ENCODE assay signal across 1 cellular context in genomic region chr22:38422615-38423511, GRCh38.
TF ChIP-seq lines count a peak whose summit lies in the region.

No MANE protein-coding gene starts in this region.

TF ChIP-seq in HepG2, 621 proteins besides CTCF, POLR2A, EP300 and RAD21 (continues in another document):
- TF ChIP-seq, protein P1, sequence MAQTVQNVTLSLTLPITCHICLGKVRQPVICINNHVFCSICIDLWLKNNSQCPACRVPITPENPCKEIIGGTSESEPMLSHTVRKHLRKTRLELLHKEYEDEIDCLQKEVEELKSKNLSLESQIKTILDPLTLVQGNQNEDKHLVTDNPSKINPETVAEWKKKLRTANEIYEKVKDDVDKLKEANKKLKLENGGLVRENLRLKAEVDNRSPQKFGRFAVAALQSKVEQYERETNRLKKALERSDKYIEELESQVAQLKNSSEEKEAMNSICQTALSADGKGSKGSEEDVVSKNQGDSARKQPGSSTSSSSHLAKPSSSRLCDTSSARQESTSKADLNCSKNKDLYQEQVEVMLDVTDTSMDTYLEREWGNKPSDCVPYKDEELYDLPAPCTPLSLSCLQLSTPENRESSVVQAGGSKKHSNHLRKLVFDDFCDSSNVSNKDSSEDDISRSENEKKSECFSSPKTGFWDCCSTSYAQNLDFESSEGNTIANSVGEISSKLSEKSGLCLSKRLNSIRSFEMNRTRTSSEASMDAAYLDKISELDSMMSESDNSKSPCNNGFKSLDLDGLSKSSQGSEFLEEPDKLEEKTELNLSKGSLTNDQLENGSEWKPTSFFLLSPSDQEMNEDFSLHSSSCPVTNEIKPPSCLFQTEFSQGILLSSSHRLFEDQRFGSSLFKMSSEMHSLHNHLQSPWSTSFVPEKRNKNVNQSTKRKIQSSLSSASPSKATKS (CRISPR knock-in tag; IDR thresholded peaks at IDR 0.05) = no peak
- no peak for TF ChIP-seq ZNF781 (CRISPR knock-in tag; IDR thresholded peaks at IDR 0.05; ENCODE audit: borderline replicate concordance, not compliant biosample characterization)
- no peak for TF ChIP-seq SOX5 (CRISPR knock-in tag; IDR thresholded peaks at IDR 0.05; ENCODE audit: borderline replicate concordance)
- TF ChIP-seq ZFP36 (IDR thresholded peaks at IDR 0.05; ENCODE audit: borderline replicate concordance, low read depth, low read length, partially characterized antibody) = no peak
- TF ChIP-seq, protein P2, sequence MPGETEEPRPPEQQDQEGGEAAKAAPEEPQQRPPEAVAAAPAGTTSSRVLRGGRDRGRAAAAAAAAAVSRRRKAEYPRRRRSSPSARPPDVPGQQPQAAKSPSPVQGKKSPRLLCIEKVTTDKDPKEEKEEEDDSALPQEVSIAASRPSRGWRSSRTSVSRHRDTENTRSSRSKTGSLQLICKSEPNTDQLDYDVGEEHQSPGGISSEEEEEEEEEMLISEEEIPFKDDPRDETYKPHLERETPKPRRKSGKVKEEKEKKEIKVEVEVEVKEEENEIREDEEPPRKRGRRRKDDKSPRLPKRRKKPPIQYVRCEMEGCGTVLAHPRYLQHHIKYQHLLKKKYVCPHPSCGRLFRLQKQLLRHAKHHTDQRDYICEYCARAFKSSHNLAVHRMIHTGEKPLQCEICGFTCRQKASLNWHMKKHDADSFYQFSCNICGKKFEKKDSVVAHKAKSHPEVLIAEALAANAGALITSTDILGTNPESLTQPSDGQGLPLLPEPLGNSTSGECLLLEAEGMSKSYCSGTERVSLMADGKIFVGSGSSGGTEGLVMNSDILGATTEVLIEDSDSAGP (CRISPR knock-in tag; IDR thresholded peaks at IDR 0.05; ENCODE audit: borderline replicate concordance) = peak; percentile 42; the same call in 1 of the 2 replicates
- no peak for TF ChIP-seq ARHGAP35 (CRISPR knock-in tag; IDR thresholded peaks at IDR 0.05; ENCODE audit: borderline replicate concordance)
- TF ChIP-seq YEATS4 (CRISPR knock-in tag; IDR thresholded peaks at IDR 0.05; ENCODE audit: borderline replicate concordance) = 0 out of 2 replicates have a peak, but pooled peaks have one; percentile 14
- TF ChIP-seq, protein P3, sequence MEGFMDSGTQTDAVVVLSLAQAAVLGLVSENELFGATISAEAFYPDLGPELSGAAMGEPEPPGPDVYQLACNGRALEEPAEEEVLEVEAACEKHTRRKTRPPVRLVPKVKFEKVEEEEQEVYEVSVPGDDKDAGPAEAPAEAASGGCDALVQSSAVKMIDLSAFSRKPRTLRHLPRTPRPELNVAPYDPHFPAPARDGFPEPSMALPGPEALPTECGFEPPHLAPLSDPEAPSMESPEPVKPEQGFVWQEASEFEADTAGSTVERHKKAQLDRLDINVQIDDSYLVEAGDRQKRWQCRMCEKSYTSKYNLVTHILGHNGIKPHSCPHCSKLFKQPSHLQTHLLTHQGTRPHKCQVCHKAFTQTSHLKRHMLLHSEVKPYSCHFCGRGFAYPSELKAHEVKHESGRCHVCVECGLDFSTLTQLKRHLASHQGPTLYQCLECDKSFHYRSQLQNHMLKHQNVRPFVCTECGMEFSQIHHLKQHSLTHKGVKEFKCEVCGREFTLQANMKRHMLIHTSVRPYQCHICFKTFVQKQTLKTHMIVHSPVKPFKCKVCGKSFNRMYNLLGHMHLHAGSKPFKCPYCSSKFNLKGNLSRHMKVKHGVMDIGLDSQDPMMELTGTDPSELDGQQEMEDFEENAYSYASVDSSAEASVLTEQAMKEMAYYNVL (CRISPR knock-in tag; IDR thresholded peaks at IDR 0.05; ENCODE audit: borderline replicate concordance) = 0 out of 2 replicates have a peak, but pooled peaks have one; percentile 40
- peak; percentile 51; the same call in 1 of the 2 replicates for TF ChIP-seq ZFX (CRISPR knock-in tag; IDR thresholded peaks at IDR 0.05; ENCODE audit: low read depth)
- no peak for TF ChIP-seq ZNF674 (CRISPR knock-in tag; IDR thresholded peaks at IDR 0.05; ENCODE audit: low read depth)
- no peak for TF ChIP-seq ZNF253 (CRISPR knock-in tag; IDR thresholded peaks at IDR 0.05; ENCODE audit: borderline replicate concordance)
- TF ChIP-seq KDM5B (CRISPR knock-in tag; IDR thresholded peaks at IDR 0.05; ENCODE audit: borderline replicate concordance) = 0 out of 2 replicates have a peak, but pooled peaks have one; percentile 51
- TF ChIP-seq PCBP1 (IDR thresholded peaks at IDR 0.05; ENCODE audit: borderline replicate concordance, low read depth, low read length) = 0 out of 2 replicates have a peak, but pooled peaks have one; percentile 20
- TF ChIP-seq GPBP1L1 (CRISPR knock-in tag; IDR thresholded peaks at IDR 0.05) = no peak
- TF ChIP-seq ZBTB43 (CRISPR knock-in tag; conservative IDR thresholded peaks at IDR 0.05) = no peak
- TF ChIP-seq HNRNPL (IDR thresholded peaks at IDR 0.05; ENCODE audit: low read depth, low read length) = peak; percentile 94
- TF ChIP-seq TAF15 (IDR thresholded peaks at IDR 0.05; ENCODE audit: low read depth, low read length, poor library complexity, severe bottlenecking) = no peak
- peak; percentile 30 for TF ChIP-seq TEAD3 (CRISPR knock-in tag; optimal IDR thresholded peaks at IDR 0.05; ENCODE audit: borderline replicate concordance)
- TF ChIP-seq ZNF782 (CRISPR knock-in tag; IDR thresholded peaks at IDR 0.05; ENCODE audit: borderline replicate concordance) = no peak
- TF ChIP-seq, protein P4, sequence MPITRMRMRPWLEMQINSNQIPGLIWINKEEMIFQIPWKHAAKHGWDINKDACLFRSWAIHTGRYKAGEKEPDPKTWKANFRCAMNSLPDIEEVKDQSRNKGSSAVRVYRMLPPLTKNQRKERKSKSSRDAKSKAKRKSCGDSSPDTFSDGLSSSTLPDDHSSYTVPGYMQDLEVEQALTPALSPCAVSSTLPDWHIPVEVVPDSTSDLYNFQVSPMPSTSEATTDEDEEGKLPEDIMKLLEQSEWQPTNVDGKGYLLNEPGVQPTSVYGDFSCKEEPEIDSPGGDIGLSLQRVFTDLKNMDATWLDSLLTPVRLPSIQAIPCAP (CRISPR knock-in tag; IDR thresholded peaks at IDR 0.05; ENCODE audit: low read depth) = no peak
- no peak for TF ChIP-seq ZNF652 (CRISPR knock-in tag; IDR thresholded peaks at IDR 0.05; ENCODE audit: borderline replicate concordance, low read depth)
- peak; percentile 29 for TF ChIP-seq HNRNPLL (IDR thresholded peaks at IDR 0.05; ENCODE audit: low read depth, low read length, poor library complexity, severe bottlenecking)
- TF ChIP-seq SKI (IDR thresholded peaks at IDR 0.05; ENCODE audit: partially characterized antibody) = no peak
- TF ChIP-seq, protein P5, sequence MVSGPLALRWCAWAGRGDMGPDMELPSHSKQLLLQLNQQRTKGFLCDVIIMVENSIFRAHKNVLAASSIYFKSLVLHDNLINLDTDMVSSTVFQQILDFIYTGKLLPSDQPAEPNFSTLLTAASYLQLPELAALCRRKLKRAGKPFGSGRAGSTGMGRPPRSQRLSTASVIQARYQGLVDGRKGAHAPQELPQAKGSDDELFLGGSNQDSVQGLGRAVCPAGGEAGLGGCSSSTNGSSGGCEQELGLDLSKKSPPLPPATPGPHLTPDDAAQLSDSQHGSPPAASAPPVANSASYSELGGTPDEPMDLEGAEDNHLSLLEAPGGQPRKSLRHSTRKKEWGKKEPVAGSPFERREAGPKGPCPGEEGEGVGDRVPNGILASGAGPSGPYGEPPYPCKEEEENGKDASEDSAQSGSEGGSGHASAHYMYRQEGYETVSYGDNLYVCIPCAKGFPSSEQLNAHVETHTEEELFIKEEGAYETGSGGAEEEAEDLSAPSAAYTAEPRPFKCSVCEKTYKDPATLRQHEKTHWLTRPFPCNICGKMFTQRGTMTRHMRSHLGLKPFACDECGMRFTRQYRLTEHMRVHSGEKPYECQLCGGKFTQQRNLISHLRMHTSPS (CRISPR knock-in tag; IDR thresholded peaks at IDR 0.05; ENCODE audit: low read depth) = peak; percentile 89; the same call in 1 of the 2 replicates
- TF ChIP-seq, protein P6, sequence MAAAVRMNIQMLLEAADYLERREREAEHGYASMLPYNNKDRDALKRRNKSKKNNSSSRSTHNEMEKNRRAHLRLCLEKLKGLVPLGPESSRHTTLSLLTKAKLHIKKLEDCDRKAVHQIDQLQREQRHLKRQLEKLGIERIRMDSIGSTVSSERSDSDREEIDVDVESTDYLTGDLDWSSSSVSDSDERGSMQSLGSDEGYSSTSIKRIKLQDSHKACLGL (CRISPR knock-in tag; IDR thresholded peaks at IDR 0.05) = 0 out of 2 replicates have a peak, but pooled peaks have one; percentile 45
- TF ChIP-seq PAXIP1 (CRISPR knock-in tag; conservative IDR thresholded peaks at IDR 0.05) = no peak
- no peak for TF ChIP-seq HOXA5 (CRISPR knock-in tag; IDR thresholded peaks at IDR 0.05)
- TF ChIP-seq, protein P7, sequence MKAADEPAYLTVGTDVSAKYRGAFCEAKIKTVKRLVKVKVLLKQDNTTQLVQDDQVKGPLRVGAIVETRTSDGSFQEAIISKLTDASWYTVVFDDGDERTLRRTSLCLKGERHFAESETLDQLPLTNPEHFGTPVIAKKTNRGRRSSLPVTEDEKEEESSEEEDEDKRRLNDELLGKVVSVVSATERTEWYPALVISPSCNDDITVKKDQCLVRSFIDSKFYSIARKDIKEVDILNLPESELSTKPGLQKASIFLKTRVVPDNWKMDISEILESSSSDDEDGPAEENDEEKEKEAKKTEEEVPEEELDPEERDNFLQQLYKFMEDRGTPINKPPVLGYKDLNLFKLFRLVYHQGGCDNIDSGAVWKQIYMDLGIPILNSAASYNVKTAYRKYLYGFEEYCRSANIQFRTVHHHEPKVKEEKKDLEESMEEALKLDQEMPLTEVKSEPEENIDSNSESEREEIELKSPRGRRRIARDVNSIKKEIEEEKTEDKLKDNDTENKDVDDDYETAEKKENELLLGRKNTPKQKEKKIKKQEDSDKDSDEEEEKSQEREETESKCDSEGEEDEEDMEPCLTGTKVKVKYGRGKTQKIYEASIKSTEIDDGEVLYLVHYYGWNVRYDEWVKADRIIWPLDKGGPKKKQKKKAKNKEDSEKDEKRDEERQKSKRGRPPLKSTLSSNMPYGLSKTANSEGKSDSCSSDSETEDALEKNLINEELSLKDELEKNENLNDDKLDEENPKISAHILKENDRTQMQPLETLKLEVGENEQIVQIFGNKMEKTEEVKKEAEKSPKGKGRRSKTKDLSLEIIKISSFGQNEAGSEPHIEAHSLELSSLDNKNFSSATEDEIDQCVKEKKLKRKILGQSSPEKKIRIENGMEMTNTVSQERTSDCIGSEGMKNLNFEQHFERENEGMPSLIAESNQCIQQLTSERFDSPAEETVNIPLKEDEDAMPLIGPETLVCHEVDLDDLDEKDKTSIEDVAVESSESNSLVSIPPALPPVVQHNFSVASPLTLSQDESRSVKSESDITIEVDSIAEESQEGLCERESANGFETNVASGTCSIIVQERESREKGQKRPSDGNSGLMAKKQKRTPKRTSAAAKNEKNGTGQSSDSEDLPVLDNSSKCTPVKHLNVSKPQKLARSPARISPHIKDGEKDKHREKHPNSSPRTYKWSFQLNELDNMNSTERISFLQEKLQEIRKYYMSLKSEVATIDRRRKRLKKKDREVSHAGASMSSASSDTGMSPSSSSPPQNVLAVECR (CRISPR knock-in tag; IDR thresholded peaks at IDR 0.05; ENCODE audit: borderline replicate concordance) = peak; percentile 45; the same call in 1 of the 2 replicates
- no peak for TF ChIP-seq ZNF775 (CRISPR knock-in tag; IDR thresholded peaks at IDR 0.05; ENCODE audit: borderline replicate concordance)
- no peak for TF ChIP-seq ZSCAN22 (CRISPR knock-in tag; IDR thresholded peaks at IDR 0.05)
- TF ChIP-seq HNRNPK (IDR thresholded peaks at IDR 0.05; ENCODE audit: low read depth, low read length, poor library complexity, severe bottlenecking) = peak; percentile 33
- TF ChIP-seq ZNF883 (CRISPR knock-in tag; IDR thresholded peaks at IDR 0.05; ENCODE audit: not compliant biosample characterization) = peak; percentile 32
- peak; percentile 4; the same call in 1 of the 2 replicates for TF ChIP-seq SP4 (CRISPR knock-in tag; IDR thresholded peaks at IDR 0.05)
- TF ChIP-seq ZNF615 (CRISPR knock-in tag; IDR thresholded peaks at IDR 0.05; ENCODE audit: borderline replicate concordance) = no peak
- no peak for TF ChIP-seq ZNF570 (CRISPR knock-in tag; IDR thresholded peaks at IDR 0.05; ENCODE audit: borderline replicate concordance)
